ENCODE assay signal across 16 cellular contexts in the genomic region with DNA sequence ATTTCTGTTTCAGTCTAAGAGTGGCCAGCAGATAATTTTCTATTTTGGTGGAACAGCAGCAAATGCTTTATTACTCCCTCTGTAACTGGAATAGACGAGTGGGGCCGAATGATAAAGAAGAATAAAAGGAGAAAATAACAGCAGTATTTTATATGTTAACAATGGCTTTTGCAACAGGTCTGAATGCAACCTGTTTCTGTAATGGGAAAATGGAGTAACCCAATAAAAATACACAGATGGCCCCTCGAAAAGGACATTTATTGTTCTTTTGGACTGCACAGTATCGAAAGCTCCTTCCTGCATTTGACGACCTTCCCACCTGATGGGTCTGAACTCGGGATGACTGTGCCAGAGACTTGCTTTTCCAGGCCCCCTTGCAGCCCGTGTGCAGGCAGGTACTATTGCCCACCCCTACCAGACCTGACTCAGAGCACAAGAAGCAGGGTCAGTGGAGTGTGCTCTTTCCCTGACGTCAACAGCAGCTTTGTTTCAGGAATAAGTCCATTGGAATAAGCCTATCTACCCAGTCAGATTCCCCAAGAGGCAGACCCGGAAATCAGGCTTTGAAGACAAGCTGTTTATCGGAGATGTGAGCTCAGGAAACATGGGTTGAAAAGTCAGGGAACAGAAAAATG.
DNase-seq lines count a peak whose midpoint lies in the region; TF ChIP-seq lines count a peak whose summit lies in the region.
"Had no signal": no experiment of that assay in that cellular context is flagged by ENCODE, and none has a peak within 500 bp of the region (broad histone marks: within the 10 kb centered on the region; RNA-seq: fewer than 3 reads in every experiment).

No MANE protein-coding gene starts in this region.

- H3K4me3 ChIP-seq in HEK293 (ENCODE audit: low read depth, low read length) (no peak overlapping the region), colonic mucosa (no peak overlapping the region)
- H3K4me3 ChIP-seq: A549, HAP-1 had no signal

- H3K27ac Mint-ChIP-seq in activated T-helper 1 cell treated with anti-CD3 and anti-CD28 coated beads, Interleukin-12 subunit alpha, Interleukin-12 subunit beta, Interleukin-2, Interleukin-4 antibody, amounts not matched to agents 30 ng/mL and 10 ng/mL and 1 ng/mL, durations not matched to agents 14 hours and 24 hours and 36 hours = no peak overlapping the region
- H3K27ac Mint-ChIP-seq: CD4-positive, alpha-beta memory T cell; HFFc6 had no signal

- H3K36me3 Mint-ChIP-seq in activated T-helper 1 cell treated with anti-CD3 and anti-CD28 coated beads, Interleukin-12 subunit alpha, Interleukin-12 subunit beta, Interleukin-2, Interleukin-4 antibody, amounts not matched to agents 30 ng/mL and 10 ng/mL and 1 ng/mL, durations not matched to agents 14 hours and 24 hours and 36 hours (ENCODE audit: low read depth) = no peaks in the 10 kb centered on the region
- H3K36me3 Mint-ChIP-seq: CD4-positive, alpha-beta memory T cell had no signal

- no peaks in the 10 kb centered on the region for H3K27me3 ChIP-seq in colonic mucosa
- H3K27me3 ChIP-seq: BE2C had no signal

- DNase-seq in amniotic epithelial cell (ENCODE audit: low read depth) = peak; percentile 50
- peak; percentile 20 for DNase-seq in kidney tubule cell (ENCODE audit: low spot score)
- DNase-seq in renal cortical epithelial cell (ENCODE audit: low read depth) = peak; percentile 7
- no peak for DNase-seq in colonic mucosa
- DNase-seq in activated T-helper 1 cell treated with anti-CD3 and anti-CD28 coated beads, Interleukin-12 subunit alpha, Interleukin-12 subunit beta, Interleukin-2, Interleukin-4 antibody, amounts not matched to agents 30 ng/mL and 10 ng/mL and 1 ng/mL, durations not matched to agents 14 hours and 24 hours and 36 hours (ENCODE audit: low spot score) = no peak
- no peak for DNase-seq in caudate nucleus (lab: John Stamatoyannopoulos, UW)
- DNase-seq: BE2C; CD4-positive, alpha-beta memory T cell; DMS79; EL; GOT3; HFFc6 had no signal

- no peak overlapping the region for H3K9ac ChIP-seq in colonic mucosa (ENCODE audit: low read depth in 2 of 2, low read length in 2 of 2)

- CTCF ChIA-PET in HEK293 (lab: Yijun Ruan, JAX) = no interaction called here

- H3K36me3 ChIP-seq in HEK293 (ENCODE audit: control insufficient read depth in 2 of 2, insufficient read depth in 1 of 2, low read length in 2 of 2) = no peaks in the 10 kb centered on the region
- no peaks in the 10 kb centered on the region for H3K36me3 ChIP-seq in colonic mucosa
- H3K36me3 ChIP-seq: BE2C, HAP-1 had no signal

- TF ChIP-seq CTCF in HEK293 (tag by site-specific recombination; IDR thresholded peaks at IDR 0.05) (no peak), colonic mucosa (IDR thresholded peaks at IDR 0.05) (no peak)

- no peak overlapping the region for H3K4me3 Mint-ChIP-seq in activated T-helper 1 cell treated with anti-CD3 and anti-CD28 coated beads, Interleukin-12 subunit alpha, Interleukin-12 subunit beta, Interleukin-2, Interleukin-4 antibody, amounts not matched to agents 30 ng/mL and 10 ng/mL and 1 ng/mL, durations not matched to agents 14 hours and 24 hours and 36 hours
- H3K4me3 Mint-ChIP-seq: CD4-positive, alpha-beta memory T cell; HFFc6 had no signal

- H3K27ac ChIP-seq in HEK293 (ENCODE audit: extremely low read depth, low read depth, low read length) (no peak overlapping the region), colonic mucosa (no peak overlapping the region), caudate nucleus (ENCODE audit: low read depth, low read length) (no peak overlapping the region)
- H3K27ac ChIP-seq: A549, C4-2B had no signal

- no peaks in the 10 kb centered on the region for H3K4me1 Mint-ChIP-seq in activated T-helper 1 cell treated with anti-CD3 and anti-CD28 coated beads, Interleukin-12 subunit alpha, Interleukin-12 subunit beta, Interleukin-2, Interleukin-4 antibody, amounts not matched to agents 30 ng/mL and 10 ng/mL and 1 ng/mL, durations not matched to agents 14 hours and 24 hours and 36 hours (ENCODE audit: low read depth)
- H3K4me1 Mint-ChIP-seq: CD4-positive, alpha-beta memory T cell had no signal

- POLR2A ChIA-PET in HEK293 (lab: Yijun Ruan, JAX) = no interaction called here

- H3K9me3 Mint-ChIP-seq in activated T-helper 1 cell treated with anti-CD3 and anti-CD28 coated beads, Interleukin-12 subunit alpha, Interleukin-12 subunit beta, Interleukin-2, Interleukin-4 antibody, amounts not matched to agents 30 ng/mL and 10 ng/mL and 1 ng/mL, durations not matched to agents 14 hours and 24 hours and 36 hours = peaks cover 2% of the 10 kb centered on the region

- intact Hi-C loops in colonic mucosa (cut with DNase I) = no loop called here
- intact Hi-C loops in activated T-helper 1 cell treated with anti-CD3 and anti-CD28 coated beads, Interleukin-12 subunit alpha, Interleukin-12 subunit beta, Interleukin-2, Interleukin-4 antibody, amounts not matched to agents 30 ng/mL and 10 ng/mL and 1 ng/mL, durations not matched to agents 14 hours and 24 hours and 36 hours (cut with micrococcal nuclease) = no loop called here

- no peaks in the 10 kb centered on the region for H3K4me1 ChIP-seq in HEK293 (ENCODE audit: control insufficient read depth, insufficient read depth, low read length)
- no peaks in the 10 kb centered on the region for H3K4me1 ChIP-seq in colonic mucosa
- H3K4me1 ChIP-seq: BE2C, HAP-1 had no signal

- no peaks in the 10 kb centered on the region for H3K27me3 Mint-ChIP-seq in activated T-helper 1 cell treated with anti-CD3 and anti-CD28 coated beads, Interleukin-12 subunit alpha, Interleukin-12 subunit beta, Interleukin-2, Interleukin-4 antibody, amounts not matched to agents 30 ng/mL and 10 ng/mL and 1 ng/mL, durations not matched to agents 14 hours and 24 hours and 36 hours (ENCODE audit: insufficient read depth)

- H3K9me3 ChIP-seq in HEK293 (ENCODE audit: control insufficient read depth, insufficient read depth, low read depth, low read length) (no peaks in the 10 kb centered on the region), colonic mucosa (no peaks in the 10 kb centered on the region)
- H3K9me3 ChIP-seq: BE2C had no signal

TF ChIP-seq in HEK293, 187 proteins besides CTCF, POLR2A, EP300 and RAD21:
- TF ChIP-seq SCRT2 (tag by site-specific recombination; IDR thresholded peaks at IDR 0.05) = peak; percentile 83
- no peak for TF ChIP-seq ZBTB1 (tag by site-specific recombination; IDR thresholded peaks at IDR 0.05)
- TF ChIP-seq SCRT1 (tag by site-specific recombination; IDR thresholded peaks at IDR 0.05; ENCODE audit: borderline replicate concordance) = peak; percentile 76; the same call in 1 of the 2 replicates

Comparison
In these comparisons a context has a peak if more than half of its experiments do, and no peak if none do; other contexts are left out.
1. DNase-seq: peak in amniotic epithelial cell (single experiment), kidney tubule cell (single experiment) and renal cortical epithelial cell (single experiment); none in colonic mucosa (single experiment), activated T-helper 1 cell treated with anti-CD3 and anti-CD28 coated beads, Interleukin-12 subunit alpha, Interleukin-12 subunit beta, Interleukin-2, Interleukin-4 antibody, amounts not matched to agents 30 ng/mL and 10 ng/mL and 1 ng/mL, durations not matched to agents 14 hours and 24 hours and 36 hours (single experiment) and caudate nucleus (0 of 61).